13 cellular contexts compared by ENCODE assay signal in the genomic region with DNA sequence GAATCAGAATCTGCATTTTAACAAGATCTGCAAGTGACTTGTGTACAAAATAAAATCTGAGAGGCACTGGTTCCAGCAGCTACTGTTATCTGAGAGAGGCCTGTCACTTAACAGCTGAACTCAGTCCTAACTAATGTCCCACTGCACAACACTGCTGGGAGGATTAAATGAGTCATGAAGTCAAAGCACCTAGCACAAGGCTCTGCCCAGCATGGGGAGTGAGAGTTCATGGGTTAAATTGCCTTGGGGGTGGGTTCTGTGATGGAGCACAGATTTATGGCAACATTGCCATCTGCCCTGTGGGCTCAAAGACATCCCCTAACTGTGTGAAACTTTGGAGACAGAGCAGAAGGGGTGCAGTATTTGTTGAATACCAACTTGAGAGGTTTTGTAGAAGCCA.
"Had no signal": no experiment of that assay in that cellular context is flagged by ENCODE, and none has a peak within 500 bp of the region (broad histone marks: within the 10 kb centered on the region; RNA-seq: fewer than 3 reads in every experiment).

No MANE protein-coding gene starts in this region.

- ATAC-seq: activated CD4-positive, CD25-positive, alpha-beta regulatory T cell treated with anti-CD3 and anti-CD28 coated beads, Interleukin-2, amount 50 U/mL, for 24 hours; effector memory CD8-positive, alpha-beta T cell had no signal

- H3K4me1 Mint-ChIP-seq: activated naive CD8-positive, alpha-beta T cell treated with anti-CD3 and anti-CD28 coated beads for 36 hours had no signal

- H3K27me3 Mint-ChIP-seq: activated naive CD8-positive, alpha-beta T cell treated with anti-CD3 and anti-CD28 coated beads for 36 hours; dendritic cell treated with granulocyte-macrophage colony-stimulating factor and Interleukin-4, amounts not matched to agents 40 ng/mL and 50 ng/mL, for 4 days had no signal

- H3K27ac Mint-ChIP-seq: activated naive CD8-positive, alpha-beta T cell treated with anti-CD3 and anti-CD28 coated beads for 36 hours; activated T-helper 2 cell treated with anti-CD3 and anti-CD28 coated beads, Interferon-gamma antibody, Interleukin-2, Interleukin-4, amounts not matched to agents 10 μg/mL and 5 μg/mL and 100 μg/mL, durations not matched to agents 14 hours and 24 hours and 36 hours; dendritic cell treated with granulocyte-macrophage colony-stimulating factor and Interleukin-4, amounts not matched to agents 40 ng/mL and 50 ng/mL, for 4 days; effector memory CD8-positive, alpha-beta T cell had no signal

- H3K36me3 ChIP-seq: brain microvascular endothelial cell, neural progenitor cell had no signal

- H3K4me3 ChIP-seq: neural progenitor cell had no signal

- H3K36me3 Mint-ChIP-seq: activated naive CD8-positive, alpha-beta T cell treated with anti-CD3 and anti-CD28 coated beads for 36 hours; neural progenitor cell had no signal

- H3K27me3 ChIP-seq: brain microvascular endothelial cell, neural progenitor cell had no signal

- H3K4me3 Mint-ChIP-seq: activated naive CD8-positive, alpha-beta T cell treated with anti-CD3 and anti-CD28 coated beads for 36 hours; dendritic cell treated with granulocyte-macrophage colony-stimulating factor and Interleukin-4, amounts not matched to agents 40 ng/mL and 50 ng/mL, for 4 days; effector memory CD8-positive, alpha-beta T cell; neural progenitor cell had no signal

- H3K9me3 Mint-ChIP-seq: activated naive CD8-positive, alpha-beta T cell treated with anti-CD3 and anti-CD28 coated beads for 36 hours; activated T-helper 2 cell treated with anti-CD3 and anti-CD28 coated beads, Interferon-gamma antibody, Interleukin-2, Interleukin-4, amounts not matched to agents 10 μg/mL and 5 μg/mL and 100 μg/mL, durations not matched to agents 14 hours and 24 hours and 36 hours; effector memory CD8-positive, alpha-beta T cell had no signal

- DNase-seq: activated CD4-positive, alpha-beta T cell treated with anti-CD3 and anti-CD28 coated beads, Interleukin-2, amount 50 U/mL, for 1 hour; activated naive CD8-positive, alpha-beta T cell treated with anti-CD3 and anti-CD28 coated beads for 36 hours; activated T-cell treated with anti-CD3 and anti-CD28 coated beads, Interleukin-2, amount 50 U/mL, for 1 hour; brain microvascular endothelial cell; effector memory CD8-positive, alpha-beta T cell; head of caudate nucleus; midbrain; stimulated activated CD4-positive, alpha-beta T cell treated with anti-CD3 and anti-CD28 coated beads, Interleukin-12 subunit alpha, Interleukin-12 subunit beta, amount 100 ng/mL, for 4 hours; stimulated activated CD4-positive, alpha-beta T cell treated with anti-CD3 and anti-CD28 coated beads, Interleukin-2, amount 100 ng/mL, for 24 hours had no signal

- H3K27ac ChIP-seq: brain microvascular endothelial cell, neural progenitor cell had no signal
